In genomic region chr1:160781914-160782689, GRCh38 we compare ENCODE assay signal across 8 cellular contexts. TPM values are rescaled to one million over a fixed set of nuclear protein-coding genes. Genes with fewer than 3 reads are reported as not detected.
DNase-seq lines count a peak whose midpoint lies in the region; ATAC-seq, FAIRE-seq and TF ChIP-seq lines count a peak whose summit lies in the region.

No MANE protein-coding gene starts in this region.

- no peak overlapping the region for H3K4me3 ChIP-seq in keratinocyte (ENCODE audit: control insufficient read depth in 2 of 3, extremely low read depth in 1 of 3, insufficient read depth in 2 of 3, low read depth in 1 of 3, low read length in 3 of 3)

- H3K9me1 ChIP-seq in keratinocyte (ENCODE audit: control insufficient read depth, extremely low read depth, insufficient read depth, low read length): no peaks in the 10 kb centered on the region

- no peaks in the 10 kb centered on the region for H4K20me1 ChIP-seq in keratinocyte (ENCODE audit: control insufficient read depth, extremely low read depth, insufficient read depth, low read length)

- H3K4me1 ChIP-seq in keratinocyte (ENCODE audit: control insufficient read depth, extremely low read depth, insufficient read depth, low read length): peaks cover 18% of the 10 kb centered on the region

- no peaks in the 10 kb centered on the region for H3K79me2 ChIP-seq in keratinocyte (ENCODE audit: control insufficient read depth, insufficient read depth, low read length)

- FAIRE-seq in GM12891 (lab: Jason Lieb, UNC): peak; percentile 90
- no peak for FAIRE-seq in keratinocyte (lab: Jason Lieb, UNC)

- dilution Hi-C loops in keratinocyte (cut with MboI; ENCODE audit: extremely low pct_ligation_motif_present, low sequenced_read_pairs): no loop called here

- no peaks in the 10 kb centered on the region for H3K9me3 ChIP-seq in keratinocyte (ENCODE audit: control insufficient read depth, low read depth, low read length)

- H3K9ac ChIP-seq in keratinocyte (ENCODE audit: control insufficient read depth, extremely low read depth, insufficient read depth, low read length): no peak overlapping the region

- DNase-seq in GM12891 (ENCODE audit: insufficient read length, low spot score) (no peak), keratinocyte (ENCODE audit: low read depth, low spot score) (no peak), NCI-H2227 treated with DMSO at 0.1 percent for 48 hours (lab: John Stamatoyannopoulos, UW) (no peak), A172 (ENCODE audit: low spot score) (no peak), NCI-H1105 treated with DMSO at 0.1 percent for 48 hours (lab: John Stamatoyannopoulos, UW) (no peak)
- no peak for DNase-seq in activated CD8-positive, alpha-beta memory T cell treated with anti-CD3 and anti-CD28 coated beads, Interleukin-2, amount 50 U/mL, for 48 hours

- peak overlapping the region; percentile 59 for H2AFZ ChIP-seq in keratinocyte (ENCODE audit: control insufficient read depth, low read length)

- peak overlapping the region; percentile 53 for H3K27ac ChIP-seq in keratinocyte (ENCODE audit: control insufficient read depth, insufficient read depth, low read length)

- TF ChIP-seq POLR2A in GM12891 (IDR thresholded peaks at IDR 0.05; ENCODE audit: low read depth, low read length): no peak

- H3K27me3 ChIP-seq in keratinocyte (ENCODE audit: control insufficient read depth, extremely low read depth, insufficient read depth, low read length): no peaks in the 10 kb centered on the region

- ATAC-seq in GM21381 (IDR thresholded peaks at IDR 0.05; ENCODE audit: unreplicated experiment) (peak; percentile 83), HG03571 (IDR thresholded peaks at IDR 0.05; ENCODE audit: unreplicated experiment) (peak; percentile 84)

- peak overlapping the region; percentile 65 for H3K4me2 ChIP-seq in keratinocyte (ENCODE audit: control insufficient read depth, extremely low read depth, insufficient read depth, low read depth, low read length)

- TF ChIP-seq CTCF in keratinocyte (optimal IDR thresholded peaks at IDR 0.05 in 1 of 3, IDR thresholded peaks at IDR 0.05 in 1 of 3, conservative IDR thresholded peaks at IDR 0.05 in 1 of 3; ENCODE audit: extremely low read depth in 1 of 3, insufficient read depth in 2 of 3, low read length in 3 of 3): no peak

- H3K36me3 ChIP-seq in keratinocyte (ENCODE audit: control insufficient read depth in 2 of 2, extremely low read depth in 1 of 2, insufficient read depth in 2 of 2, low read length in 2 of 2): no peaks in the 10 kb centered on the region

TF ChIP-seq in GM12891, 5 proteins besides CTCF, POLR2A, EP300 and RAD21:
- TF ChIP-seq POLR2AphosphoS5 (IDR thresholded peaks at IDR 0.05; ENCODE audit: low read depth, low read length): no peak
- TF ChIP-seq SPI1 (IDR thresholded peaks at IDR 0.05; ENCODE audit: low read depth, low read length): peak; percentile 94
- no peak for TF ChIP-seq TAF1 (IDR thresholded peaks at IDR 0.05; ENCODE audit: low read depth, low read length)
- peak; percentile 92 for TF ChIP-seq POU2F2 (IDR thresholded peaks at IDR 0.05; ENCODE audit: low read depth, low read length)
- TF ChIP-seq PAX5 (IDR thresholded peaks at IDR 0.05; ENCODE audit: insufficient read depth, low read length, severe bottlenecking): no peak

RNA-seq across cellular contexts. Expression of gene LY9, which starts 13.9 kb away (rescaled TPM):
- polyA plus RNA-seq in GM12891 (2012; ENCODE audit: low read depth, missing spikeins): 9.2 TPM
- polyA plus RNA-seq in keratinocyte: not detected in 3 replicates
- not detected for polyA plus RNA-seq in keratinocyte (2011; ENCODE audit: low read depth)
- polyA plus RNA-seq in keratinocyte (2011; cell fraction: cytosol; rRNA removed): 0.05 TPM in 1 of 2 replicates, not detected in the other
- 0.04 TPM in 1 of 2 replicates, not detected in the other for polyA plus RNA-seq in keratinocyte (2011; cell fraction: nucleus; rRNA removed)
- polyA plus RNA-seq in keratinocyte (2012; ENCODE audit: low replicate concordance): 0.23 TPM in 1 of 2 replicates, not detected in the other
- not detected in 3 replicates for polyA minus RNA-seq in keratinocyte
- not detected for polyA minus RNA-seq in keratinocyte (2011; cell fraction: cytosol; rRNA and poly(A)+ RNA removed)
- polyA minus RNA-seq in keratinocyte (2011; cell fraction: nucleus; rRNA and poly(A)+ RNA removed): not detected in 2 replicates
- total RNA-seq in A172 (2014; rRNA removed; shearing (Covaris generic)): not detected in 2 replicates

RNA-seq across cellular contexts. Expression of gene SLAMF7, which starts 43.1 kb away (rescaled TPM):
- polyA plus RNA-seq in GM12891 (2012; ENCODE audit: low read depth, missing spikeins): 123 TPM
- 21.9 to 56.5 TPM (median 31.0 TPM) in 3 replicates for polyA plus RNA-seq in keratinocyte
- polyA plus RNA-seq in keratinocyte (2011; ENCODE audit: low read depth): 12.7 TPM
- 12.2 and 22.4 TPM in 2 replicates for polyA plus RNA-seq in keratinocyte (2011; cell fraction: cytosol; rRNA removed)
- 51.1 and 54.1 TPM in 2 replicates for polyA plus RNA-seq in keratinocyte (2011; cell fraction: nucleus; rRNA removed)
- polyA plus RNA-seq in keratinocyte (2012; ENCODE audit: low replicate concordance): 14.8 and 28.6 TPM in 2 replicates
- 20.1 to 43.2 TPM (median 25.3 TPM) in 3 replicates for polyA minus RNA-seq in keratinocyte
- polyA minus RNA-seq in keratinocyte (2011; cell fraction: cytosol; rRNA and poly(A)+ RNA removed): 8.2 TPM
- 45.1 and 65.6 TPM in 2 replicates for polyA minus RNA-seq in keratinocyte (2011; cell fraction: nucleus; rRNA and poly(A)+ RNA removed)
- total RNA-seq in A172 (2014; rRNA removed; shearing (Covaris generic)): 0.29 and 0.57 TPM in 2 replicates
